In the genomic region with DNA sequence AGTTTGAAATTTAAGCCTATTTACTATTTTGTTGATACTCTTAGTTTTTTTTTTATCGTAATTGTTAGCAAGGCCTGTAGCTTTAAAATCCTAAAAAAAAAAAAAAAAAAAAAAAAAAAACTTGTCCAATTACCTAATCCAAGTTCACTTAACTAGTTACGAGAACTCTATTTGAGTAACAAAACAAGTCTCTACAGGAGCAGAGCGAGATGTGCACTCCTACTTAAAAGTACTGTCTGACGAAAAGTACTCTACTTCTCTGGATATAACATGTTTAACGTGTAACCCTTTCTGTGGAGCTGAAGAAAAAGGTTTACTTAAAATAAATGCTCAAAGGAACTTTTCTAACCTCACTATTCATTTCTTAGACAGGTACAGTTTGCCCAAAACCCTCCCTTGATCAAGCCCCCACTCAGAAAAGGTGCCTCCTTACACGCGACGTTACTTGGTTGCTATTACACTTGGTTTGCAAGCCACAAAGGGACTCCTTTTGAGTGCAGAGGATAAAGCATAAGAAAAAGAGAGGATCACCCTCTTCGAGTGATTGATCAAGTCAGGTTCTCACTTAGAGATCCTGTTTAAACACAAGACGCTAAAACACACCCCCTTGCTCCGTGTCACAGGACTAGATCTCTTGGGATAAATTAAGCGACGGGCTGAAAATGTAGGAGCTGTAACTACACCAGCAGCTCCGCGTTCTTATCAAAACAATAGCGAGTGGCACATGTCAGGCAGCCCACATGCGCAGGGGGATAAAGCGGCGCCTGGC, we compare ENCODE assay signal across 8 cellular contexts. TPM values are rescaled to one million over a fixed set of nuclear protein-coding genes. Genes with fewer than 3 reads are reported as not detected.
DNase-seq lines count a peak whose midpoint lies in the region; ATAC-seq, FAIRE-seq and TF ChIP-seq lines count a peak whose summit lies in the region.

No MANE protein-coding gene starts in this region.

- H3K4me1 Mint-ChIP-seq in activated naive CD8-positive, alpha-beta T cell treated with anti-CD3 and anti-CD28 coated beads for 36 hours: peaks cover 53% of the 10 kb centered on the region

- peaks cover 46% of the 10 kb centered on the region for H3K36me3 Mint-ChIP-seq in activated naive CD8-positive, alpha-beta T cell treated with anti-CD3 and anti-CD28 coated beads for 36 hours

- DNase-seq in SIG-M5 treated with dmso at 0.1 percent for 504 hours (lab: John Stamatoyannopoulos, UW; ENCODE audit: unreplicated experiment) (peak; percentile 53), SIG-M5 (lab: John Stamatoyannopoulos, UW) (no peak), H54 (ENCODE audit: insufficient read length, low spot score) (no peak), NCI-H128 (lab: John Stamatoyannopoulos, UW; ENCODE audit: unreplicated experiment) (peak; percentile 34), spleen (no peak)
- DNase-seq in activated naive CD8-positive, alpha-beta T cell treated with anti-CD3 and anti-CD28 coated beads for 36 hours: no peak

- intact Hi-C loops in spleen (cut with DNase I; ENCODE audit: low total_unique reads): no loop called here

- TF ChIP-seq CTCF in spleen (IDR thresholded peaks at IDR 0.05 in 8 of 11, conservative IDR thresholded peaks at IDR 0.05 in 3 of 11): no peak

- H3K9ac ChIP-seq in iPS-15b (ENCODE audit: low read depth, low read length): no peak overlapping the region

- peaks cover 2% of the 10 kb centered on the region for H3K4me1 ChIP-seq in iPS-15b (ENCODE audit: control insufficient read depth, insufficient read depth, low read length)
- peaks cover 12 to 60% (median 47%) of the 10 kb centered on the region in 6 donors for H3K4me1 ChIP-seq in spleen

- H3K27me3 ChIP-seq in iPS-15b (ENCODE audit: control insufficient read depth, insufficient read depth, low read length): peaks cover 7% of the 10 kb centered on the region
- no peaks in the 10 kb centered on the region for H3K27me3 ChIP-seq in spleen (replicated peaks in 1 of 7)

- peak overlapping the region; percentile 95 to 100 (median 99) for H3K27ac ChIP-seq in spleen

- 2 to 3% (median 3%) methylated on average over 15 to 19 of the region's 19 CpGs for WGBS in spleen, 5 donors

- no peak for ATAC-seq in HG02610 (IDR thresholded peaks at IDR 0.05; ENCODE audit: unreplicated experiment)

- TF ChIP-seq POLR2A in H54 (IDR thresholded peaks at IDR 0.05; ENCODE audit: low read depth, low read length) (no peak), spleen (IDR thresholded peaks at IDR 0.05) (no peak)

- H3K4me3 Mint-ChIP-seq in activated naive CD8-positive, alpha-beta T cell treated with anti-CD3 and anti-CD28 coated beads for 36 hours: peak overlapping the region; percentile 96

- H3K4me3 ChIP-seq in iPS-15b (ENCODE audit: low read depth, low read length) (peak overlapping the region; percentile 80), spleen (peak overlapping the region; percentile 62 to 97 (median 93))

- H3K36me3 ChIP-seq in iPS-15b (ENCODE audit: control insufficient read depth, insufficient read depth, low read length): no peaks in the 10 kb centered on the region
- H3K36me3 ChIP-seq in spleen: peaks cover 0 to 35% (median 0%) of the 10 kb centered on the region in 6 donors

- no peaks in the 10 kb centered on the region for H3K9me3 ChIP-seq in iPS-15b (ENCODE audit: control insufficient read depth, insufficient read depth, low read length)
- H3K9me3 ChIP-seq in spleen: no peaks in the 10 kb centered on the region

- H3K27me3 Mint-ChIP-seq in activated naive CD8-positive, alpha-beta T cell treated with anti-CD3 and anti-CD28 coated beads for 36 hours: peaks cover 3% of the 10 kb centered on the region

- FAIRE-seq in H54 (lab: Jason Lieb, UNC): peak; percentile 45

- H3K27ac Mint-ChIP-seq in activated naive CD8-positive, alpha-beta T cell treated with anti-CD3 and anti-CD28 coated beads for 36 hours: peak overlapping the region; percentile 97

- no peaks in the 10 kb centered on the region for H3K9me3 Mint-ChIP-seq in activated naive CD8-positive, alpha-beta T cell treated with anti-CD3 and anti-CD28 coated beads for 36 hours

RNA-seq across cellular contexts. Expression of gene BAZ1A, which starts 2.2 kb away (rescaled TPM):
- total RNA-seq in activated naive CD8-positive, alpha-beta T cell treated with anti-CD3 and anti-CD28 coated beads for 36 hours: 10 to 100 TPM; 68.7 to 68.9 TPM
- total RNA-seq in spleen: 100 to 1,000 TPM in 2 of 7 donors, 10 to 100 TPM in 5; 58.1 to 126 (median 89.0) TPM
- polyA plus RNA-seq in spleen: 10 to 100 TPM; 22.3 to 28.6 (median 23.5) TPM

Comparison
In these comparisons a context has a peak if more than half of its experiments do, and no peak if none do; other contexts are left out.
1. DNase-seq: peak in SIG-M5 treated with dmso at 0.1 percent for 504 hours (single experiment) and NCI-H128 (single experiment); none in SIG-M5 (single experiment), H54 (single experiment), activated naive CD8-positive, alpha-beta T cell treated with anti-CD3 and anti-CD28 coated beads for 36 hours (single experiment) and spleen (single experiment).